In genomic region chr2:162073776-162074578, GRCh38 we compare ENCODE assay signal across 8 cellular contexts. TPM values are rescaled to one million over a fixed set of nuclear protein-coding genes. Genes with fewer than 3 reads are reported as not detected.
DNase-seq lines count a peak whose midpoint lies in the region; ATAC-seq and TF ChIP-seq lines count a peak whose summit lies in the region.

TSS of gene DPP4 (minus strand) at chr2:162074215. CDS start at chr2:162073981, 234 bp downstream.

- H4K20me1 ChIP-seq in SK-N-SH (ENCODE audit: insufficient read depth) = no peaks in the 10 kb centered on the region

- CTCF ChIA-PET in AG04450 (lab: Charles Lee) = interaction anchor here (0.6 to 1.4 kb wide), 4 partner anchors 49 to 224 kb away, joined by 3 to 5 read pairs (median 4); no protein-coding TSS in a partner anchor
- CTCF ChIA-PET in SK-N-SH (lab: Yijun Ruan, JAX) = interaction anchor here (0.8 kb wide), 1 partner anchor 66 kb away, joined by 3 read pairs; no protein-coding TSS in a partner anchor

- H3K36me3 ChIP-seq in SK-N-SH (replicated peaks in 1 of 2; ENCODE audit: control insufficient read depth in 1 of 2, insufficient read depth in 2 of 2, low read length in 1 of 2) (no peaks in the 10 kb centered on the region), adrenal gland (replicated peaks in 1 of 2) (no peaks in the 10 kb centered on the region)

- H3K4me1 ChIP-seq in SK-N-SH (ENCODE audit: control insufficient read depth in 1 of 2, insufficient read depth in 2 of 2, low read depth in 1 of 2, low read length in 1 of 2) (peaks cover 0 to 44% of the 10 kb centered on the region in 2 experiments; a peak in 3 of 4 replicates), adrenal gland (replicated peaks in 1 of 2) (peaks cover 0 to 9% of the 10 kb centered on the region in 2 donors)

- no peak within 1 kb of the TSS for H3K27ac Mint-ChIP-seq in immature natural killer cell

- H3K4me3 Mint-ChIP-seq in immature natural killer cell = peak within 1 kb of the TSS; percentile 72 to 92 (median 82)

- H3K4me1 Mint-ChIP-seq in immature natural killer cell = peaks cover 5 to 10% of the 10 kb centered on the region in 2 donors

- H3K4me3 ChIP-seq in AG04450 (ENCODE audit: low read depth, low read length) (peak within 1 kb of the TSS; percentile 76), SK-N-SH (ENCODE audit: low read depth in 2 of 2, low read length in 1 of 2) (peak within 1 kb of the TSS; percentile 56 to 64), adrenal gland (peak within 1 kb of the TSS in 2 of 4 donors; percentile 43 to 78)

- TF ChIP-seq CTCF in AG04450 (IDR thresholded peaks at IDR 0.05; ENCODE audit: low read depth, low read length) (no peak), SK-N-SH (IDR thresholded peaks at IDR 0.05) (no peak; the same call in 1 of the 2 replicates), adrenal gland (IDR thresholded peaks at IDR 0.05) (peak in 1 of 6 experiments; percentile 3)

- H3K9me3 ChIP-seq in AG04450 (ENCODE audit: control insufficient read depth, insufficient read depth, low read length) = peaks cover 7% of the 10 kb centered on the region
- no peaks in the 10 kb centered on the region for H3K9me3 ChIP-seq in SK-N-SH
- peaks cover 0 to 3% (median 0%) of the 10 kb centered on the region in 3 donors for H3K9me3 ChIP-seq in adrenal gland (replicated peaks in 1 of 3)

- H3K9ac ChIP-seq in SK-N-SH = peak within 1 kb of the TSS; percentile 49

- H3K27me3 Mint-ChIP-seq in immature natural killer cell (ENCODE audit: low read depth in 3 of 3) = peaks cover 5 to 28% (median 7%) of the 10 kb centered on the region in 3 donors

- H3K27ac ChIP-seq in AG04450 (ENCODE audit: low read depth, low read length) (peak within 1 kb of the TSS; percentile 85), SK-N-SH (ENCODE audit: low read depth in 2 of 2, low read length in 1 of 2) (0 out of 4 replicates have a peak within 1 kb of the TSS, but pooled peaks of 1 of the 2 experiments have one; percentile 5), adrenal gland (peak within 1 kb of the TSS in 1 of 5 donors; percentile 53)

- H3K9me3 Mint-ChIP-seq in immature natural killer cell = peaks cover 0 to 14% (median 4%) of the 10 kb centered on the region in 6 donors

- TF ChIP-seq POLR2A in adrenal gland (IDR thresholded peaks at IDR 0.05) = peak in 1 of 2 donors; percentile 39

- peak within 1 kb of the TSS; percentile 84 for H2AFZ ChIP-seq in SK-N-SH (ENCODE audit: low read depth)

- no peaks in the 10 kb centered on the region for H3K9me2 ChIP-seq in SK-N-SH

- no peak for TF ChIP-seq EP300 in SK-N-SH (IDR thresholded peaks at IDR 0.05; ENCODE audit: borderline replicate concordance in 1 of 2, low read depth in 1 of 2, low read length in 1 of 2)

- peaks cover 17% of the 10 kb centered on the region for H3F3A ChIP-seq in SK-N-SH (replicated peaks; ENCODE audit: insufficient read depth)

- peak within 1 kb of the TSS; percentile 83 for H3K4me2 ChIP-seq in SK-N-SH

- POLR2A ChIA-PET in AG04450 (lab: Yijun Ruan, JAX) (interaction anchor here (0.8 to 2.0 kb wide), 3 partner anchors 17 to 123 kb away, joined by 3 to 14 read pairs (median 4); no protein-coding TSS in a partner anchor), SK-N-SH (lab: Yijun Ruan, JAX) (no interaction called here)

- DNase-seq in AG04450 (ENCODE audit: low read depth, low spot score) (no peak), SK-N-SH (peak; percentile 34), adrenal gland (peak; percentile 37 to 56 (median 44)), immature natural killer cell (peak; percentile 7 to 25 (median 20)), pons (ENCODE audit: low spot score) (no peak)
- DNase-seq in stimulated activated CD4-positive, alpha-beta T cell treated with anti-CD3 and anti-CD28 coated beads, Interleukin-15, amount 100 ng/mL, for 48 hours (ENCODE audit: low read depth in 2 of 2) = peak; percentile 27 to 41

- H3K27me3 ChIP-seq in AG04450 (ENCODE audit: control insufficient read depth, insufficient read depth, low read length) (no peaks in the 10 kb centered on the region), SK-N-SH (ENCODE audit: insufficient read depth) (no peaks in the 10 kb centered on the region), adrenal gland (peaks cover 13% of the 10 kb centered on the region)

- H3K36me3 Mint-ChIP-seq in immature natural killer cell = no peaks in the 10 kb centered on the region

- ATAC-seq in GM18867 (IDR thresholded peaks at IDR 0.05; ENCODE audit: unreplicated experiment) (peak; percentile 85), HG03060 (IDR thresholded peaks at IDR 0.05; ENCODE audit: low read depth, unreplicated experiment) (peak; percentile 75)

- no peak for TF ChIP-seq RAD21 in SK-N-SH (IDR thresholded peaks at IDR 0.05; ENCODE audit: low read length)

- 10% methylated on average over 12 of the region's 76 CpGs for WGBS in SK-N-SH (ENCODE audit: low lambda C conversion rate)
- WGBS in adrenal gland, 4 donors = 1 to 5% (median 2%) methylated on average over 26 to 76 of the region's 76 CpGs

- no peaks in the 10 kb centered on the region for H3K79me2 ChIP-seq in SK-N-SH (ENCODE audit: insufficient read depth)

- intact Hi-C loops in adrenal gland (cut with DNase I) = no loop called here

TF ChIP-seq in SK-N-SH, 30 proteins besides CTCF, POLR2A, EP300 and RAD21:
- TF ChIP-seq RFX5 (IDR thresholded peaks at IDR 0.05; ENCODE audit: low read length) (no peak), MEF2A (IDR thresholded peaks at IDR 0.05; ENCODE audit: borderline replicate concordance, low read depth) (no peak), MXI1 (IDR thresholded peaks at IDR 0.05; ENCODE audit: low read depth, low read length) (no peak), GABPA (IDR thresholded peaks at IDR 0.05; ENCODE audit: low read depth) (no peak), POLR2AphosphoS5 (IDR thresholded peaks at IDR 0.05; ENCODE audit: low read depth, low read length) (no peak), SIN3A (IDR thresholded peaks at IDR 0.05; ENCODE audit: borderline replicate concordance, low read depth, low read length) (no peak), FOXM1 (IDR thresholded peaks at IDR 0.05; ENCODE audit: low read depth) (no peak), PBX3 (IDR thresholded peaks at IDR 0.05) (no peak), NRF1 (IDR thresholded peaks at IDR 0.05; ENCODE audit: low read depth, low read length) (no peak)
- TF ChIP-seq, protein P1, sequence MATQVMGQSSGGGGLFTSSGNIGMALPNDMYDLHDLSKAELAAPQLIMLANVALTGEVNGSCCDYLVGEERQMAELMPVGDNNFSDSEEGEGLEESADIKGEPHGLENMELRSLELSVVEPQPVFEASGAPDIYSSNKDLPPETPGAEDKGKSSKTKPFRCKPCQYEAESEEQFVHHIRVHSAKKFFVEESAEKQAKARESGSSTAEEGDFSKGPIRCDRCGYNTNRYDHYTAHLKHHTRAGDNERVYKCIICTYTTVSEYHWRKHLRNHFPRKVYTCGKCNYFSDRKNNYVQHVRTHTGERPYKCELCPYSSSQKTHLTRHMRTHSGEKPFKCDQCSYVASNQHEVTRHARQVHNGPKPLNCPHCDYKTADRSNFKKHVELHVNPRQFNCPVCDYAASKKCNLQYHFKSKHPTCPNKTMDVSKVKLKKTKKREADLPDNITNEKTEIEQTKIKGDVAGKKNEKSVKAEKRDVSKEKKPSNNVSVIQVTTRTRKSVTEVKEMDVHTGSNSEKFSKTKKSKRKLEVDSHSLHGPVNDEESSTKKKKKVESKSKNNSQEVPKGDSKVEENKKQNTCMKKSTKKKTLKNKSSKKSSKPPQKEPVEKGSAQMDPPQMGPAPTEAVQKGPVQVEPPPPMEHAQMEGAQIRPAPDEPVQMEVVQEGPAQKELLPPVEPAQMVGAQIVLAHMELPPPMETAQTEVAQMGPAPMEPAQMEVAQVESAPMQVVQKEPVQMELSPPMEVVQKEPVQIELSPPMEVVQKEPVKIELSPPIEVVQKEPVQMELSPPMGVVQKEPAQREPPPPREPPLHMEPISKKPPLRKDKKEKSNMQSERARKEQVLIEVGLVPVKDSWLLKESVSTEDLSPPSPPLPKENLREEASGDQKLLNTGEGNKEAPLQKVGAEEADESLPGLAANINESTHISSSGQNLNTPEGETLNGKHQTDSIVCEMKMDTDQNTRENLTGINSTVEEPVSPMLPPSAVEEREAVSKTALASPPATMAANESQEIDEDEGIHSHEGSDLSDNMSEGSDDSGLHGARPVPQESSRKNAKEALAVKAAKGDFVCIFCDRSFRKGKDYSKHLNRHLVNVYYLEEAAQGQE (IDR thresholded peaks at IDR 0.05; ENCODE audit: low read depth, low read length) = no peak

RNA-seq across cellular contexts. Expression of gene DPP4, which starts in this region (rescaled TPM):
- polyA plus RNA-seq in AG04450 (2011; rRNA removed) = 54.7 and 61.0 TPM in 2 replicates
- 32.8 and 37.8 TPM in 2 replicates for polyA minus RNA-seq in AG04450 (2011; rRNA and poly(A)+ RNA removed)
- polyA plus RNA-seq in SK-N-SH (2012; rRNA removed) = 4.8 and 5.0 TPM in 2 replicates
- polyA plus RNA-seq in SK-N-SH (2012; cell fraction: cytosol; rRNA removed) = 6.3 and 6.7 TPM in 2 replicates
- polyA plus RNA-seq in SK-N-SH (2012; cell fraction: nucleus; rRNA removed) = 1.8 and 4.1 TPM in 2 replicates
- 10 to 100 TPM in 3 of 8 donors, 1 to 10 TPM in 5; 1.9 to 49.2 (median 7.8) TPM for total RNA-seq in adrenal gland
- polyA plus RNA-seq in adrenal gland = 1 to 10 TPM in 1 of 3 donors, under 1 TPM in 2; 0.72 to 8.0 (median 0.77) TPM
- 1 to 10 TPM; 2.5 to 6.0 (median 4.3) TPM for polyA plus RNA-seq in immature natural killer cell

Comparison
In these comparisons a context has a peak if more than half of its experiments do, and no peak if none do; other contexts are left out.
1. DNase-seq: peak in SK-N-SH (single experiment), adrenal gland (7 of 7), immature natural killer cell (3 of 3) and stimulated activated CD4-positive, alpha-beta T cell treated with anti-CD3 and anti-CD28 coated beads, Interleukin-15, amount 100 ng/mL, for 48 hours (2 of 2); none in AG04450 (single experiment) and pons (single experiment).